ENCODE assay signal across 1 cellular context in the genomic region with DNA sequence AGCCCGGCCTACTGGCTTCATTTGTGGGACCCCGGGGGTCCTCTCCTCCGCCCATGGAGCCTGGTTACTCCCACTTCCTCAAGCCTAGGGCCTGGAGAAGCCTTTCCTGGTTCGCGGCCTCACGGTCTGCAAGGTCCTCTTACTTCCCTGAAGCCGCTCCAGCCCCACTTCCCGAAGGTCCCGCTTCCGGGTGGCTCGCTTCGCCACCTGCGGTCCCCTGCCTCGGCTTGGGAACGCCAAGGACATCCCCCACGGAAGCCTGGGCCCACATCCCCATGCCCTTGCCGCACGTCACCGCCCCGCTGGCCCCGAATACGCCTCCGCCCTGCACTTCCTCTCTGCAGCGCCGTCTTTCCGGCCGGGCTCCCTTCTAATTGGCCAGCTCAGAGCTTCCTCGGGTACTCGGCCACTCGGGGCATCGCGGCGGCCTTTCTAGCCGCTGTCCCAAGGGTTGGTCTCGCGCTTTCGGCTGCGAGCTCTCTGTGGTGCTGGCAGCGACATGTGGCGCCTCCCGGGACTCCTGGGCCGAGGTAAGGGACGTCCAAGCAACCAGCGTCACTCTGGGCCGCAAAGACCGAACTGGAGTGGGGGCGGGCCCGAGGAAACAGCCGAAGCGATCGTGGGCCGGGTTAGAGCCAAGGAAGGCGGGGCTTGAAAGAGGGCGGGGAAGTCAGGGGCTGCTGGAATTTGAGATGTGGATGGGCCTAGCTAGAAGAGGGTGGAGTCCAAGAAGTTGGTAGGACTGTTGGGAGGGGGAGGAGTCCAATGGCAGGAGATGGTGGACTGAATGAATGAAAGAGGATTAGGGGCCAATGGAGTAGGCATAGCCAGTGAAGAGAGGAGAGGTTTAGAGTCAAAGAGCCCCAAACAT.
TF ChIP-seq lines count a peak whose summit lies in the region.

A gene with protein sequence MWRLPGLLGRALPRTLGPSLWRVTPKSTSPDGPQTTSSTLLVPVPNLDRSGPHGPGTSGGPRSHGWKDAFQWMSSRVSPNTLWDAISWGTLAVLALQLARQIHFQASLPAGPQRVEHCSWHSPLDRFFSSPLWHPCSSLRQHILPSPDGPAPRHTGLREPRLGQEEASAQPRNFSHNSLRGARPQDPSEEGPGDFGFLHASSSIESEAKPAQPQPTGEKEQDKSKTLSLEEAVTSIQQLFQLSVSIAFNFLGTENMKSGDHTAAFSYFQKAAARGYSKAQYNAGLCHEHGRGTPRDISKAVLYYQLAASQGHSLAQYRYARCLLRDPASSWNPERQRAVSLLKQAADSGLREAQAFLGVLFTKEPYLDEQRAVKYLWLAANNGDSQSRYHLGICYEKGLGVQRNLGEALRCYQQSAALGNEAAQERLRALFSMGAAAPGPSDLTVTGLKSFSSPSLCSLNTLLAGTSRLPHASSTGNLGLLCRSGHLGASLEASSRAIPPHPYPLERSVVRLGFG (plus strand): TSS at position 429 of the 871 bp plus-strand sequence. CDS start 71 bp downstream, at position 500.

TF ChIP-seq in WTC11, 78 proteins besides CTCF, POLR2A, EP300 and RAD21 (continued from another document):
- TF ChIP-seq NR1H2 (CRISPR knock-in tag; IDR thresholded peaks at IDR 0.05) (no peak), PRRX2 (CRISPR knock-in tag; IDR thresholded peaks at IDR 0.05) (no peak), ZNF138 (CRISPR knock-in tag; conservative IDR thresholded peaks at IDR 0.05) (no peak), GRHL2 (CRISPR knock-in tag; IDR thresholded peaks at IDR 0.05; ENCODE audit: insufficient replicate concordance, severe bottlenecking) (no peak), ZNF423 (CRISPR knock-in tag; IDR thresholded peaks at IDR 0.05) (no peak), FOXJ3 (CRISPR knock-in tag; IDR thresholded peaks at IDR 0.05; ENCODE audit: borderline replicate concordance) (no peak), ETV6 (CRISPR knock-in tag; IDR thresholded peaks at IDR 0.05) (peak; percentile 96), HMGA2 (CRISPR knock-in tag; IDR thresholded peaks at IDR 0.05) (no peak), ZNF121 (CRISPR knock-in tag; IDR thresholded peaks at IDR 0.05) (no peak)
